ENCODE assay signal across 16 cellular contexts in the genomic region with DNA sequence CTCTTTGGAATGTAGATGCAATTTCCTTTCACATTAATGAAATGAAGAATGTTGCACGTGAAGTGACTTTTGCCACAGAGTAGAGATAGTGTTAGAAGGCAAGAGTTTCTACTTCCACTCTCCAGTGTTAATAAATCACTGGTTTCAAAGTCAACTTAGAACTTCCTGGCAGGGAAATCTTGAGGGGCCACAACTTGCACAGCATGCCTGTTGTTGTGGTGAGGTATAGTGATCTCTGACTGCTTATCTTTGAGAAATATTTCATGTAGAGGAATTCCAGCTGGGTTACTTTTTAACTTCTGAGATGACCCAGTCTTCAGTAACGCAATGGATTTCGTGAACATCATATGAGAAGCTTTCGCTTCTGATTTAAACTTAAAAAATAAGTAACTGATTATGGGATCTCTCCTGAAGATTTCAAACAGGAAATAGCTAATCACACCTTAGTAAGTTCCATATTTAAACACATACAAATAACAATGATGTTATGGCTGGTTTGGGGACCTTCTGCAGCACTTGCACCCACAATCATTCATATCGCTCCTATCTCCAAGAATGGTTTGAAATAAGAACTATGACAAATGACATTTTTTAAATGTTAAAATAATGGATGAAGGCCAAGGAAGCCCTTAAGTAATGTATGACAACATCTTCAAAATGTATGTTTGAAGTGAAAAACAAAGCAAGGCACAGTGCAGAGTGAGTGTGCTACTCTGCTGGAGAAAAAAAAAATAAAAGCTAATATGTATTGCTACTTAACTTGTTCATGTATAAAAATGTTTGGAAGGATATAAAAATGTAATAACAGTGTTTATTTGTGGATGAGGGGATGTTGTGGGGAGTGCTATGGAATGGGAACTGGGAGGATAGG.
DNase-seq lines count a peak whose midpoint lies in the region; ATAC-seq and TF ChIP-seq lines count a peak whose summit lies in the region.
"Had no signal": no experiment of that assay in that cellular context is flagged by ENCODE, and none has a peak within 500 bp of the region (broad histone marks: within the 10 kb centered on the region; RNA-seq: fewer than 3 reads in every experiment).

No MANE protein-coding gene starts in this region.

- CTCF ChIA-PET in activated CD8-positive, alpha-beta memory T cell treated with anti-CD3 and anti-CD28 coated beads, Interleukin-2, amount 10 ng/mL, durations not matched to agents 7 days and 5 days (lab: Charles Lee), result no interaction called here

- H3K9me3 Mint-ChIP-seq in activated CD8-positive, alpha-beta memory T cell treated with anti-CD3 and anti-CD28 coated beads, Interleukin-2, amount 10 ng/mL, durations not matched to agents 7 days and 5 days (ENCODE audit: low read depth), result no peaks in the 10 kb centered on the region
- H3K9me3 Mint-ChIP-seq: CD8-positive, alpha-beta memory T cell had no signal

- ATAC-seq in GM18909 (IDR thresholded peaks at IDR 0.05; ENCODE audit: poor library complexity, unreplicated experiment) (peak; percentile 48), HG02759 (IDR thresholded peaks at IDR 0.05; ENCODE audit: unreplicated experiment) (peak; percentile 45), lower lobe of right lung (peak; percentile 58 to 76)
- no peak for ATAC-seq in activated CD8-positive, alpha-beta memory T cell treated with anti-CD3 and anti-CD28 coated beads, Interleukin-2, amount 10 ng/mL, durations not matched to agents 7 days and 5 days

- no peak overlapping the region for H3K4me3 ChIP-seq in lower lobe of right lung
- H3K4me3 ChIP-seq: skin epidermis had no signal

- H3K27me3 ChIP-seq in lower lobe of right lung (ENCODE audit: low read depth), result no peaks in the 10 kb centered on the region

- no peak overlapping the region for H3K4me3 Mint-ChIP-seq in activated CD8-positive, alpha-beta memory T cell treated with anti-CD3 and anti-CD28 coated beads, Interleukin-2, amount 10 ng/mL, durations not matched to agents 7 days and 5 days
- H3K4me3 Mint-ChIP-seq: CD8-positive, alpha-beta memory T cell had no signal

- H3K4me1 ChIP-seq in lower lobe of right lung, result no peaks in the 10 kb centered on the region

- H3K36me3 Mint-ChIP-seq in activated CD8-positive, alpha-beta memory T cell treated with anti-CD3 and anti-CD28 coated beads, Interleukin-2, amount 10 ng/mL, durations not matched to agents 7 days and 5 days, result no peaks in the 10 kb centered on the region
- H3K36me3 Mint-ChIP-seq: CD8-positive, alpha-beta memory T cell had no signal

- no peak overlapping the region for H3K27ac ChIP-seq in lower lobe of right lung
- H3K27ac ChIP-seq: skin epidermis, WERI-Rb-1 had no signal

- DNase-seq in M059J (ENCODE audit: low read depth) (peak; percentile 8), lower lobe of right lung (no peak), NOMO-1 (lab: John Stamatoyannopoulos, UW; ENCODE audit: unreplicated experiment in 2 of 2) (no peak), NCI-H1436 treated with DMSO at 0.1 percent for 48 hours (lab: John Stamatoyannopoulos, UW) (no peak)
- no peak for DNase-seq in activated effector memory CD4-positive, alpha-beta T cell treated with anti-CD3 and anti-CD28 coated beads, Interleukin-2, amount 50 U/mL, for 16 hours
- DNase-seq in activated CD8-positive, alpha-beta memory T cell treated with anti-CD3 and anti-CD28 coated beads, Interleukin-2, amount 10 ng/mL, durations not matched to agents 7 days and 5 days, result no peak
- DNase-seq: activated gamma-delta T cell treated with Interleukin-2 at 50 U/mL for 16 hours; CD8-positive, alpha-beta memory T cell; cortex of kidney; head of caudate nucleus; NCI-H1105; OCI-M1; WERI-Rb-1 had no signal

- H3K36me3 ChIP-seq in lower lobe of right lung, result no peaks in the 10 kb centered on the region
- H3K36me3 ChIP-seq: WERI-Rb-1 had no signal

- no peak for TF ChIP-seq CTCF in lower lobe of right lung (IDR thresholded peaks at IDR 0.05)

- no peaks in the 10 kb centered on the region for H3K4me1 Mint-ChIP-seq in activated CD8-positive, alpha-beta memory T cell treated with anti-CD3 and anti-CD28 coated beads, Interleukin-2, amount 10 ng/mL, durations not matched to agents 7 days and 5 days
- H3K4me1 Mint-ChIP-seq: CD8-positive, alpha-beta memory T cell had no signal

- intact Hi-C loops in lower lobe of right lung (cut with DNase I), result no loop called here

- no peaks in the 10 kb centered on the region for H3K9me3 ChIP-seq in lower lobe of right lung

- H3K27me3 Mint-ChIP-seq in activated CD8-positive, alpha-beta memory T cell treated with anti-CD3 and anti-CD28 coated beads, Interleukin-2, amount 10 ng/mL, durations not matched to agents 7 days and 5 days, result no peaks in the 10 kb centered on the region
- H3K27me3 Mint-ChIP-seq: CD8-positive, alpha-beta memory T cell had no signal

- no peak overlapping the region for H3K27ac Mint-ChIP-seq in activated CD8-positive, alpha-beta memory T cell treated with anti-CD3 and anti-CD28 coated beads, Interleukin-2, amount 10 ng/mL, durations not matched to agents 7 days and 5 days
- H3K27ac Mint-ChIP-seq: CD8-positive, alpha-beta memory T cell had no signal
